ENCODE assay signal across 8 cellular contexts in the genomic region with DNA sequence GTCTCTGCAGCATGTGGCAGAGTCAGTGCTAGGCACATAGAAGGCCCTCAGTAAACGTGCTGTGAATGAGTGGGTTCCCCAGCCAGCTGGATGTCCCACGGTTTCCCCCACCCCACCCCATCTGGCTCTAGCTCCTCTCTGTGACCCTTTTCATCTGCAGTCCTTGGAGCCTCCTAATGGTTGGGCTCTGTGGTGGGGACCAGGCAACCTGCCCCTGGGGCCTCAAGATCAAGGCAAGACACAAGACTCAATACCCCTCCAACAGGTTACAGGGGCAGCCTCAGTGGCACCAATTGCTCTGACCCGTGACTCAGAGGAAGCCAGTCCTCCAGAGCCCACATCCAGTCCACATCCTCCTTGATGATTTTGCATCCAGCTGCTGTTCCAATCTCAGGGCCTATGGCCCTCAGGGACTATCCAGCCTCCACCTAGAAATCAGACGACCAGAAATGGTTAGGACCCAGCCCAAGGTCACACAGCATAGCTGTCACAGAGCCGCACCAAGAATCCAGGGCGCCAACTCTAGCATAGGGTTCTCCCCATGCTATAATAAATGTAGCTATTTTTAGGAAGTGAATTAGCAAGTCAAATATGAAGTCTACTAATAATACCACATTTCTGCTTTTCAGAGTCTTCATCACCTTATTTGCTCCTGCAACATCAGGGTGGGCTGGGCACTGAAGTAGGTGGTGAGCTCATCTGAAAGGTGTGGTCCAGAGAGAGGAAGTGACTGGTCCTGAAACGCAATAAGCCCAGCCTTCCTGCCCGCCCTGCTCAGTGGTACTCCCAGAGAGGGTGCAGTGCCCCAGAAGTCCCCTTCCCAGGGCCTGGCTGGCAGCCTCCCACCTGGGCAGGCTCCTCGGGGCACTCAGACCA. TPM values are rescaled to one million over a fixed set of nuclear protein-coding genes. Genes with fewer than 3 reads are reported as not detected.
A peak's percentile ranks its signal among the peaks of the same experiment; 100 is the strongest.
DNase-seq lines count a peak whose midpoint lies in the region; ATAC-seq and TF ChIP-seq lines count a peak whose summit lies in the region.

No MANE protein-coding gene starts in this region.

- no peaks in the 10 kb centered on the region for H3K36me3 Mint-ChIP-seq in IgD-negative memory B cell
- H3K36me3 Mint-ChIP-seq in activated CD8-positive, alpha-beta memory T cell treated with anti-CD3 and anti-CD28 coated beads, Interleukin-2, amount 10 ng/mL, durations not matched to agents 7 days and 5 days = no peaks in the 10 kb centered on the region

- peak; percentile 87 for DNase-seq in activated CD8-positive, alpha-beta memory T cell treated with anti-CD3 and anti-CD28 coated beads, Interleukin-2, amount 10 ng/mL, durations not matched to agents 7 days and 5 days
- peak; percentile 55 to 64 for DNase-seq in lung microvascular endothelial cell (ENCODE audit: low read depth in 2 of 2)
- DNase-seq in WERI-Rb-1 = no peak
- no peak for DNase-seq in islet precursor cell
- DNase-seq in NCI-H1436 treated with DMSO at 0.1 percent for 48 hours (lab: John Stamatoyannopoulos, UW) = no peak

- H3K4me3 Mint-ChIP-seq in IgD-negative memory B cell = peak overlapping the region; percentile 71 to 95 (median 78)
- H3K4me3 Mint-ChIP-seq in activated CD8-positive, alpha-beta memory T cell treated with anti-CD3 and anti-CD28 coated beads, Interleukin-2, amount 10 ng/mL, durations not matched to agents 7 days and 5 days = no peak overlapping the region

- CTCF ChIA-PET in activated CD8-positive, alpha-beta memory T cell treated with anti-CD3 and anti-CD28 coated beads, Interleukin-2, amount 10 ng/mL, durations not matched to agents 7 days and 5 days (lab: Charles Lee) = interaction anchor here (0.7 to 18.5 kb wide), 16 partner anchors 9 to 418 kb away, joined by 3 to 668 read pairs (median 6); partner anchors contain the start of genes SEMA7A and UBL7

- H3K9me3 Mint-ChIP-seq in IgD-negative memory B cell = no peaks in the 10 kb centered on the region
- H3K9me3 Mint-ChIP-seq in activated CD8-positive, alpha-beta memory T cell treated with anti-CD3 and anti-CD28 coated beads, Interleukin-2, amount 10 ng/mL, durations not matched to agents 7 days and 5 days (ENCODE audit: low read depth) = no peaks in the 10 kb centered on the region

- TF ChIP-seq POLR2A in GM18505 (IDR thresholded peaks at IDR 0.05; ENCODE audit: borderline replicate concordance, extremely low read depth, insufficient read depth, insufficient read length) = peak; percentile 78

- H3K27ac ChIP-seq in WERI-Rb-1 = no peak overlapping the region

- H3K27ac Mint-ChIP-seq in IgD-negative memory B cell = peak overlapping the region; percentile 92 to 98 (median 98)
- peak overlapping the region; percentile 100 for H3K27ac Mint-ChIP-seq in activated CD8-positive, alpha-beta memory T cell treated with anti-CD3 and anti-CD28 coated beads, Interleukin-2, amount 10 ng/mL, durations not matched to agents 7 days and 5 days

- no peak overlapping the region for H3K4me3 ChIP-seq in WERI-Rb-1 (ENCODE audit: low read depth, low read length)

- no peaks in the 10 kb centered on the region for H3K9me3 ChIP-seq in WERI-Rb-1 (ENCODE audit: severe bottlenecking)

- H3K36me3 ChIP-seq in WERI-Rb-1 = no peaks in the 10 kb centered on the region

- peaks cover 18 to 47% (median 45%) of the 10 kb centered on the region in 3 donors for H3K4me1 Mint-ChIP-seq in IgD-negative memory B cell
- H3K4me1 Mint-ChIP-seq in activated CD8-positive, alpha-beta memory T cell treated with anti-CD3 and anti-CD28 coated beads, Interleukin-2, amount 10 ng/mL, durations not matched to agents 7 days and 5 days = peaks cover 48% of the 10 kb centered on the region

- H3K27me3 ChIP-seq in WERI-Rb-1 (ENCODE audit: insufficient read depth, low read depth, severe bottlenecking) = no peaks in the 10 kb centered on the region

- no peaks in the 10 kb centered on the region for H3K27me3 Mint-ChIP-seq in IgD-negative memory B cell
- no peaks in the 10 kb centered on the region for H3K27me3 Mint-ChIP-seq in activated CD8-positive, alpha-beta memory T cell treated with anti-CD3 and anti-CD28 coated beads, Interleukin-2, amount 10 ng/mL, durations not matched to agents 7 days and 5 days

- ATAC-seq in GM18505 (IDR thresholded peaks at IDR 0.05; ENCODE audit: unreplicated experiment) = peak; percentile 49
- peak; percentile 63 for ATAC-seq in GM21619 (IDR thresholded peaks at IDR 0.05; ENCODE audit: unreplicated experiment)
- peak; percentile 86 for ATAC-seq in activated CD8-positive, alpha-beta memory T cell treated with anti-CD3 and anti-CD28 coated beads, Interleukin-2, amount 10 ng/mL, durations not matched to agents 7 days and 5 days

- no peak for TF ChIP-seq CTCF in WERI-Rb-1 (IDR thresholded peaks at IDR 0.05; ENCODE audit: low read depth, low read length)

RNA-seq across cellular contexts. Expression of gene CYP11A1, which starts 17.4 kb away (rescaled TPM):
- polyA plus RNA-seq in IgD-negative memory B cell = not detected
- total RNA-seq in activated CD8-positive, alpha-beta memory T cell treated with anti-CD3 and anti-CD28 coated beads, Interleukin-2, amount 10 ng/mL, durations not matched to agents 7 days and 5 days = under 1 TPM in 1 of 2 experiments, not detected in 1; 0.55 TPM
- not detected in 2 replicates for total RNA-seq in lung microvascular endothelial cell

RNA-seq across cellular contexts. Expression of gene SEMA7A, which starts 49.0 kb away (rescaled TPM):
- 5.0 TPM for polyA plus RNA-seq in IgD-negative memory B cell
- 10 to 100 TPM; 26.4 to 32.9 TPM for total RNA-seq in activated CD8-positive, alpha-beta memory T cell treated with anti-CD3 and anti-CD28 coated beads, Interleukin-2, amount 10 ng/mL, durations not matched to agents 7 days and 5 days
- total RNA-seq in lung microvascular endothelial cell = 0.65 and 0.79 TPM in 2 replicates

Comparison
In these comparisons a context has a peak if more than half of its experiments do, and no peak if none do; other contexts are left out.
1. DNase-seq: peak in activated CD8-positive, alpha-beta memory T cell treated with anti-CD3 and anti-CD28 coated beads, Interleukin-2, amount 10 ng/mL, durations not matched to agents 7 days and 5 days (single experiment) and lung microvascular endothelial cell (2 of 2); none in WERI-Rb-1 (single experiment), islet precursor cell (single experiment) and NCI-H1436 treated with DMSO at 0.1 percent for 48 hours (single experiment).
2. RNA of gene SEMA7A, which starts 49.0 kb away (total RNA-seq): 26.4 to 32.9 TPM in activated CD8-positive, alpha-beta memory T cell treated with anti-CD3 and anti-CD28 coated beads, Interleukin-2, amount 10 ng/mL, durations not matched to agents 7 days and 5 days; 0.65 to 0.79 TPM in lung microvascular endothelial cell; every median in the first group is over 10 times any median in the second.
3. Peak in every context shown above with its lines, with median percentiles within 50 percentile points of each other: ATAC-seq.